Comparison of ENCODE assay signal across 8 cellular contexts in genomic region chr12:56041579-56042429, GRCh38. TPM values are rescaled to one million over a fixed set of nuclear protein-coding genes. Genes with fewer than 3 reads are reported as not detected.
A peak's percentile ranks its signal among the peaks of the same experiment; 100 is the strongest.
DNase-seq lines count a peak whose midpoint lies in the region; ATAC-seq and TF ChIP-seq lines count a peak whose summit lies in the region.

Gene RPS26, plus strand, starts transcription at chr12:56041918. Its CDS starts 249 bp downstream, at chr12:56042167.

- intact Hi-C loops in Caco-2 (cut with micrococcal nuclease; ENCODE audit: unreplicated experiment), result loop anchor here (1.0 to 5.0 kb wide), 8 partner anchors 32 to 304 kb away; partner anchors contain the start of genes GDF11 and PA2G4

- DNase-seq in Caco-2, result peak; percentile 95 to 98
- DNase-seq in HT1080 (ENCODE audit: low read depth), result peak; percentile 98
- peak; percentile 98 to 99 for DNase-seq in NOMO-1 (lab: John Stamatoyannopoulos, UW; ENCODE audit: unreplicated experiment in 2 of 2)
- peak; percentile 80 to 88 for DNase-seq in activated CD8-positive, alpha-beta memory T cell treated with anti-CD3 and anti-CD28 coated beads for 4 hours (ENCODE audit: low read depth in 2 of 2)
- peak; percentile 87 to 90 (median 88) for DNase-seq in effector memory CD8-positive, alpha-beta T cell
- DNase-seq in memory B cell (ENCODE audit: low spot score in 2 of 2), result peak; percentile 84 to 91
- peak; percentile 84 for DNase-seq in stimulated activated CD8-positive, alpha-beta memory T cell treated with anti-CD3 and anti-CD28 coated beads, Interleukin-12 subunit alpha, Interleukin-12 subunit beta, amount 100 ng/mL, for 24 hours (ENCODE audit: extremely low read depth)

- peaks cover 2% of the 10 kb centered on the region for H3K36me3 ChIP-seq in Caco-2 (ENCODE audit: control insufficient read depth, insufficient read depth, low read length)

- H3K27me3 Mint-ChIP-seq in Caco-2 (ENCODE audit: insufficient read depth, unreplicated experiment), result no peaks in the 10 kb centered on the region
- H3K27me3 Mint-ChIP-seq in effector memory CD8-positive, alpha-beta T cell, result no peaks in the 10 kb centered on the region
- H3K27me3 Mint-ChIP-seq in memory B cell, result no peaks in the 10 kb centered on the region

- no peaks in the 10 kb centered on the region for H3K9me3 Mint-ChIP-seq in Caco-2 (ENCODE audit: unreplicated experiment)
- no peaks in the 10 kb centered on the region for H3K9me3 Mint-ChIP-seq in effector memory CD8-positive, alpha-beta T cell
- no peaks in the 10 kb centered on the region for H3K9me3 Mint-ChIP-seq in memory B cell

- H3K9me3 ChIP-seq in Caco-2, result no peaks in the 10 kb centered on the region

- H3K36me3 Mint-ChIP-seq in Caco-2 (ENCODE audit: insufficient read depth, unreplicated experiment) (peaks cover 52% of the 10 kb centered on the region), memory B cell (peaks cover 14% of the 10 kb centered on the region)
- H3K36me3 Mint-ChIP-seq in effector memory CD8-positive, alpha-beta T cell (ENCODE audit: insufficient read depth), result peaks cover 43% of the 10 kb centered on the region

- peak within 1 kb of the TSS; percentile 79 for H3K4me3 ChIP-seq in Caco-2 (ENCODE audit: low read depth, low read length)

- CTCF ChIA-PET in Caco-2 (lab: Charles Lee), result interaction anchor here (1.4 kb wide), 1 partner anchor 46 kb away, joined by 15 read pairs; the partner anchor contains the start of gene SUOX

- POLR2A ChIA-PET in Caco-2 (lab: Charles Lee), result interaction anchor here (0.6 to 1.4 kb wide), 2 partner anchors 44 to 87 kb away, joined by 3 to 7 read pairs; partner anchors contain the start of gene SUOX

- H3K4me1 Mint-ChIP-seq in Caco-2 (ENCODE audit: low read depth, unreplicated experiment) (peaks cover 17% of the 10 kb centered on the region), memory B cell (peaks cover 16% of the 10 kb centered on the region)
- peaks cover 18 to 34% of the 10 kb centered on the region in 2 donors for H3K4me1 Mint-ChIP-seq in effector memory CD8-positive, alpha-beta T cell (ENCODE audit: low read depth in 2 of 2)

- peaks cover 10% of the 10 kb centered on the region for H3K4me1 ChIP-seq in Caco-2

- BruUV-seq in Caco-2 (replicated peaks; lab: Mats Ljungman, UMichigan), result no TSS peak

- peak within 1 kb of the TSS; percentile 97 for H3K27ac Mint-ChIP-seq in Caco-2 (ENCODE audit: unreplicated experiment)
- peak within 1 kb of the TSS; percentile 95 to 96 for H3K27ac Mint-ChIP-seq in effector memory CD8-positive, alpha-beta T cell
- H3K27ac Mint-ChIP-seq in memory B cell, result peak within 1 kb of the TSS; percentile 93

- H3K4me3 Mint-ChIP-seq in Caco-2 (ENCODE audit: unreplicated experiment), result peak within 1 kb of the TSS; percentile 94
- peak within 1 kb of the TSS; percentile 89 to 90 for H3K4me3 Mint-ChIP-seq in effector memory CD8-positive, alpha-beta T cell
- peak within 1 kb of the TSS; percentile 93 for H3K4me3 Mint-ChIP-seq in memory B cell

- H3K27me3 ChIP-seq in Caco-2 (replicated peaks; ENCODE audit: control insufficient read depth, insufficient read depth, low read length), result no peaks in the 10 kb centered on the region

- TF ChIP-seq CTCF in Caco-2 (IDR thresholded peaks at IDR 0.05; ENCODE audit: insufficient read depth in 1 of 2, low read depth in 1 of 2, low read length in 1 of 2, severe bottlenecking in 1 of 2, unreplicated experiment in 1 of 2), result peak in 1 of 2 experiments; percentile 79

- peak; percentile 91 for ATAC-seq in GM21360 (IDR thresholded peaks at IDR 0.05; ENCODE audit: unreplicated experiment)
- ATAC-seq in effector memory CD8-positive, alpha-beta T cell (replicated peaks), result peak; percentile 92
- ATAC-seq in memory B cell (ENCODE audit: low read depth), result peak; percentile 93

RNA-seq across cellular contexts. Expression of gene RPS26, which starts in this region (rescaled TPM):
- total RNA-seq in Caco-2 (2022), result 50.2 and 60.4 TPM in 2 replicates
- 855 and 1,056 TPM in 2 replicates for total RNA-seq in HT1080 (2014; rRNA removed; shearing (Covaris generic))
- 643 and 2,329 TPM in 2 replicates for polyA plus RNA-seq in HT1080 (2015; cell fraction: cytosol; rRNA removed)
- polyA plus RNA-seq in HT1080 (2015; cell fraction: nucleus; rRNA removed), result 495 and 694 TPM in 2 replicates

Comparison
In these comparisons a context has a peak if more than half of its experiments do, and no peak if none do; other contexts are left out.
1. Peak in every context shown above with its lines: DNase-seq, ATAC-seq and H3K4me3 ChIP-seq.
2. RNA of gene RPS26 (total RNA-seq): 855 to 1,056 TPM in HT1080; 50.2 to 60.4 TPM in Caco-2; every median in the first group is over 10 times any median in the second.